ENCODE assay signal across 39 cellular contexts in the genomic region with DNA sequence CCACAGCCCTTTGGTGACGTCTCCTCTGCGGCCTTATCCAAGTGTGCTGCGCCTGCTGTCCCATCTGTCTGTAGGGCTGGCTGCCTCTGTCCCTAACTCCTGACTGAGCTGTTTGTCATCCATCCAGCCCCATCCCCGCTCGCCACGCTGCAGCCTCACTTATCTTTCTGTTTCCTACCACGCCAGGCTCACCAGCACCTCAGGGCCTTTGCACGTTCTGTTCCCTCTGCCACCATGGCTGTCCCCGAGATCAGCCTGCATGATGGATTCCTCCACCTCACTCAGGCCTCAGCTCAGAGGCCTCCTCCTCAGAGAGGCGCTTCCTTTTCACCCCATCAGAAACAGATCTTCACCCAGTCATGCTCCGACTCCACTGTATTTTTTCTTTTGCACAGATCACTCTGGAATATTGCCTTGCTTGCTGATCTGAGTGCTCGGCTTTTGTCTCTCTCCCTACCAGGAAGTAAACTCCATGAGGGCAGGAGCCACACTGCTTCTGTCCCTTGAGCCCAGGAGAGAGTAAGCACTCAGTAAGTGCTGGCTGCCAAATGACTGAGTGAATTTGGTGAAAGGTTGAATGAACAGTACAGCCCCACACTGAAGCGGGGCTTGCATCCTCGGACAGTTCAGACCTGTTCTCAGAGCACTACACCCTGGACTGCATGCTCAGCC. TPM values are rescaled to one million over a fixed set of nuclear protein-coding genes. Genes with fewer than 3 reads are reported as not detected.
"Had no signal": no experiment of that assay in that cellular context is flagged by ENCODE, and none has a peak within 500 bp of the region (broad histone marks: within the 10 kb centered on the region; RNA-seq: fewer than 3 reads in every experiment).

No MANE protein-coding gene starts in this region.

- H3K27ac ChIP-seq: ascending aorta, cardiac muscle cell, Peyer's patch, WERI-Rb-1 had no signal

- H3K9me3 Mint-ChIP-seq: activated CD4-positive, alpha-beta memory T cell treated with anti-CD3 and anti-CD28 coated beads, Interleukin-2, amount 10 ng/mL, durations not matched to agents 7 days and 5 days; activated naive CD8-positive, alpha-beta T cell treated with anti-CD3 and anti-CD28 coated beads, Interleukin-2, amount 10 ng/mL, durations not matched to agents 7 days and 5 days; central memory CD8-positive, alpha-beta T cell; T-cell had no signal

- H3K9me3 ChIP-seq: ascending aorta, Peyer's patch had no signal

- H3K27me3 ChIP-seq: ascending aorta, cardiac muscle cell, Peyer's patch had no signal

- H3K4me3 ChIP-seq: ascending aorta, cardiac muscle cell, Peyer's patch had no signal

- H3K27ac Mint-ChIP-seq: activated CD4-positive, alpha-beta memory T cell treated with anti-CD3 and anti-CD28 coated beads, Interleukin-2, amount 10 ng/mL, durations not matched to agents 7 days and 5 days; activated CD8-positive, alpha-beta memory T cell treated with anti-CD3 and anti-CD28 coated beads, Interleukin-2, amount 10 ng/mL, durations not matched to agents 7 days and 5 days; activated naive CD8-positive, alpha-beta T cell treated with anti-CD3 and anti-CD28 coated beads, Interleukin-2, amount 10 ng/mL, durations not matched to agents 7 days and 5 days; T-cell had no signal

- H3K4me1 ChIP-seq: ascending aorta, Peyer's patch had no signal

- ATAC-seq: activated CD8-positive, alpha-beta memory T cell treated with anti-CD3 and anti-CD28 coated beads, Interleukin-2, amount 10 ng/mL, durations not matched to agents 7 days and 5 days; PC-3; Right ventricle myocardium inferior; SK-N-SH treated with all-trans-retinoic acid at 6 μM for 48 hours; T-cell had no signal

- H3K36me3 ChIP-seq: ascending aorta, cardiac muscle cell, Peyer's patch, WERI-Rb-1 had no signal

- H3K4me1 Mint-ChIP-seq: activated naive CD8-positive, alpha-beta T cell treated with anti-CD3 and anti-CD28 coated beads, Interleukin-2, amount 10 ng/mL, durations not matched to agents 7 days and 5 days; central memory CD8-positive, alpha-beta T cell; T-cell had no signal

- H3K4me3 Mint-ChIP-seq: activated CD4-positive, alpha-beta memory T cell treated with anti-CD3 and anti-CD28 coated beads, Interleukin-2, amount 10 ng/mL, durations not matched to agents 7 days and 5 days; activated CD8-positive, alpha-beta memory T cell treated with anti-CD3 and anti-CD28 coated beads, Interleukin-2, amount 10 ng/mL, durations not matched to agents 7 days and 5 days; activated naive CD8-positive, alpha-beta T cell treated with anti-CD3 and anti-CD28 coated beads, Interleukin-2, amount 10 ng/mL, durations not matched to agents 7 days and 5 days; central memory CD8-positive, alpha-beta T cell; T-cell had no signal

- H3K36me3 Mint-ChIP-seq: activated CD8-positive, alpha-beta memory T cell treated with anti-CD3 and anti-CD28 coated beads, Interleukin-2, amount 10 ng/mL, durations not matched to agents 7 days and 5 days; activated naive CD8-positive, alpha-beta T cell treated with anti-CD3 and anti-CD28 coated beads, Interleukin-2, amount 10 ng/mL, durations not matched to agents 7 days and 5 days; T-cell had no signal

- DNase-seq: activated CD4-positive, alpha-beta memory T cell treated with anti-CD3 and anti-CD28 coated beads, Interleukin-2, amount 10 ng/mL, durations not matched to agents 7 days and 5 days; activated CD4-positive, alpha-beta T cell treated with anti-CD3 and anti-CD28 coated beads for 1 hour; activated CD4-positive, alpha-beta T cell treated with anti-CD3 and anti-CD28 coated beads for 48 hours; activated CD4-positive, CD25-positive, alpha-beta regulatory T cell; activated CD8-positive, alpha-beta memory T cell treated with anti-CD3 and anti-CD28 coated beads for 24 hours; activated CD8-positive, alpha-beta memory T cell treated with anti-CD3 and anti-CD28 coated beads, Interleukin-2, amount 10 ng/mL, durations not matched to agents 7 days and 5 days; activated CD8-positive, alpha-beta memory T cell treated with anti-CD3 and anti-CD28 coated beads, Interleukin-2, amount 50 U/mL, for 48 hours; activated effector memory CD4-positive, alpha-beta T cell treated with Interleukin-2 at 50 U/mL for 16 hours; activated naive CD4-positive, alpha-beta T cell treated with anti-CD3 and anti-CD28 coated beads, Interleukin-2, amount 50 U/mL, for 16 hours; activated naive CD8-positive, alpha-beta T cell treated with anti-CD3 and anti-CD28 coated beads, Interleukin-2, amount 10 ng/mL, durations not matched to agents 7 days and 5 days; activated T-cell treated with anti-CD3 and anti-CD28 coated beads, Interleukin-2, amount 50 U/mL, for 48 hours; amygdala; Karpas-422; NCI-H1048; NCI-H1105 treated with DMSO at 0.1 percent for 48 hours; NCI-H1436; NCI-H1694 treated with DMSO at 0.1 percent for 48 hours; NCI-H2029; NCI-H2107; NCI-H510A; NCI-H526; NCI-H748 treated with DMSO at 0.1 percent for 48 hours; NK-92 treated with Interleukin-12 subunit alpha and Interleukin-12 subunit beta, amount 100 ng/mL, for 24 hours; PC-3; Peyer's patch; RPMI8226; SIG-M5; T-cell; T-helper 2 cell; T-helper 9 cell had no signal

RNA-seq across cellular contexts. Expression of a gene that starts 34.5 kb away (rescaled TPM):
- total RNA-seq: activated CD4-positive, alpha-beta memory T cell treated with anti-CD3 and anti-CD28 coated beads, Interleukin-2, amount 10 ng/mL, durations not matched to agents 7 days and 5 days; activated CD8-positive, alpha-beta memory T cell treated with anti-CD3 and anti-CD28 coated beads, Interleukin-2, amount 10 ng/mL, durations not matched to agents 7 days and 5 days; activated naive CD8-positive, alpha-beta T cell treated with anti-CD3 and anti-CD28 coated beads, Interleukin-2, amount 10 ng/mL, durations not matched to agents 7 days and 5 days; ascending aorta; cardiac muscle cell; chondrocyte; MCF 10A; PC-3; Peyer's patch; Right ventricle myocardium inferior; SK-MEL-5 had no signal
